ENCODE assay signal across 1 cellular context in genomic region chr10:102241444-102242117, GRCh38.
TF ChIP-seq lines count a peak whose summit lies in the region.

Gene PITX3 (minus strand): TSS chr10:102241512. CDS start chr10:102232080, 9,432 bp downstream.

TF ChIP-seq in K562, 482 proteins besides CTCF, POLR2A, EP300 and RAD21 (continued from another document and continues in another):
- TF ChIP-seq ZNF280B (CRISPR knock-in tag; IDR thresholded peaks at IDR 0.05) (no peak), DPF2 (IDR thresholded peaks at IDR 0.05) (0 out of 2 replicates have a peak, but pooled peaks have one; percentile 15), ETV6 (IDR thresholded peaks at IDR 0.05; ENCODE audit: borderline replicate concordance in 1 of 2, low read depth in 2 of 2, low read length in 1 of 2) (no peak), ETV6 (CRISPR knock-in tag; IDR thresholded peaks at IDR 0.05; ENCODE audit: borderline replicate concordance) (no peak), SRSF7 (optimal IDR thresholded peaks at IDR 0.05; ENCODE audit: low read depth, low read length) (no peak), EP400 (IDR thresholded peaks at IDR 0.05) (peak; percentile 61; the same call in 1 of the 2 replicates), TOE1 (IDR thresholded peaks at IDR 0.05; ENCODE audit: borderline replicate concordance) (0 out of 2 replicates have a peak, but pooled peaks have one; percentile 17), TOE1 (CRISPR knock-in tag; IDR thresholded peaks at IDR 0.05; ENCODE audit: borderline replicate concordance, low read depth) (no peak), PKNOX1 (IDR thresholded peaks at IDR 0.05) (peak; percentile 76), KDM2B (CRISPR knock-in tag; IDR thresholded peaks at IDR 0.05) (0 out of 2 replicates have a peak, but pooled peaks have one; percentile 72), HNRNPK (IDR thresholded peaks at IDR 0.05; ENCODE audit: low read depth, low read length, poor library complexity, severe bottlenecking) (peak; percentile 79), NRF1 (conservative IDR thresholded peaks at IDR 0.05 in 1 of 2, IDR thresholded peaks at IDR 0.05 in 1 of 2) (peak; percentile 40 to 62; a peak in 3 of 4 replicates), ZNF431 (CRISPR knock-in tag; IDR thresholded peaks at IDR 0.05) (no peak), RB1 (IDR thresholded peaks at IDR 0.05; ENCODE audit: low read depth) (peak; percentile 69; the same call in 1 of the 2 replicates), ZNF695 (CRISPR knock-in tag; IDR thresholded peaks at IDR 0.05) (no peak), SP1 (CRISPR knock-in tag; IDR thresholded peaks at IDR 0.05) (peak; percentile 87), VEZF1 (CRISPR knock-in tag; IDR thresholded peaks at IDR 0.05) (peak; percentile 60; the same call in 1 of the 2 replicates), IRF9 (tag; IDR thresholded peaks at IDR 0.05) (no peak), RBFOX2 (IDR thresholded peaks at IDR 0.05; ENCODE audit: low read depth, low read length) (peak; percentile 64; the same call in 1 of the 2 replicates), CREB3L1 (IDR thresholded peaks at IDR 0.05; ENCODE audit: borderline replicate concordance, low read depth) (peak; percentile 86), FOXK2 (conservative IDR thresholded peaks at IDR 0.05 in 1 of 2, IDR thresholded peaks at IDR 0.05 in 1 of 2; ENCODE audit: low read depth in 2 of 2) (peak in 1 of 2 experiments; percentile 47; a peak in 1 of 4 replicates), USF2 (CRISPR knock-in tag; IDR thresholded peaks at IDR 0.05) (peak; percentile 72), HDAC1 (IDR thresholded peaks at IDR 0.05) (peak in 1 of 2 experiments; percentile 92; a peak in 2 of 4 replicates), E2F6 (IDR thresholded peaks at IDR 0.05; ENCODE audit: borderline replicate concordance in 1 of 2, extremely low read depth in 1 of 2, insufficient read depth in 1 of 2, insufficient read length in 1 of 2, low read depth in 1 of 2, low read length in 1 of 2, poor library complexity in 1 of 2, severe bottlenecking in 1 of 2) (peak; percentile 72 to 74), TRIM25 (IDR thresholded peaks at IDR 0.05; ENCODE audit: borderline replicate concordance) (0 out of 2 replicates have a peak, but pooled peaks have one; percentile 34), MYC (IDR thresholded peaks at IDR 0.05; ENCODE audit: low read depth, low read length) (peak; percentile 43; the same call in 1 of the 2 replicates), MYC (CRISPR knock-in tag; IDR thresholded peaks at IDR 0.05; ENCODE audit: borderline replicate concordance, low read depth) (no peak), PHF8 (IDR thresholded peaks at IDR 0.05; ENCODE audit: borderline replicate concordance, low read length) (peak; percentile 46; the same call in 1 of the 2 replicates), HDAC2 (IDR thresholded peaks at IDR 0.05) (0 out of 2 replicates have a peak, but pooled peaks have one; percentile 41), HBP1 (CRISPR knock-in tag; IDR thresholded peaks at IDR 0.05) (no peak), NBN (IDR thresholded peaks at IDR 0.05; ENCODE audit: low read depth) (no peak), RREB1 (CRISPR knock-in tag; IDR thresholded peaks at IDR 0.05) (no peak), ZNF174 (CRISPR knock-in tag; IDR thresholded peaks at IDR 0.05) (no peak), STAT5A (IDR thresholded peaks at IDR 0.05; ENCODE audit: borderline replicate concordance, low read length) (no peak), CTCFL (IDR thresholded peaks at IDR 0.05; ENCODE audit: borderline replicate concordance, insufficient read depth, low read depth, low read length, poor library complexity, severe bottlenecking) (peak; percentile 26)
